ENCODE assay signal across 33 cellular contexts in the genomic region with DNA sequence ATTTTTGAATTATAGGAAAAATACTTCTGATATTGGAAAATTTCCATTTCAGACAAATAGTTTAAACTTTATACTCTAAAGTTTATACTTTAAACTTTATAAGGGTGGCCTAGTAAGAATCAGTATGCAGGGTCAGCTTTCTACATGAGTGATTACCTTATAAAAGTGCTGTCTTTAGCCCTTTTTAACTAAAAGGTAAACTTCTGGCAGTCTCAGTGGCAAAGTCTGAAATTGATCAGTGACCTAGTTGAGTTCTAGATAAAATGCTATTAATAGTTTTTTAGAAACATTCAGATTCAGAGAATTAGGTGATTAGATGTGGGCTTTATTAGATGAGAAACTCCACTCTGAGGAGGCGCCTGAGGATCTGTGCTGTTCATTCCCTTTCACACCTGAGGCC.
"Had no signal": no experiment of that assay in that cellular context is flagged by ENCODE, and none has a peak within 500 bp of the region (broad histone marks: within the 10 kb centered on the region; RNA-seq: fewer than 3 reads in every experiment).

No MANE protein-coding gene starts in this region.

- H3K27me3 ChIP-seq: body of pancreas, breast epithelium, SJSA1 had no signal

- H3K4me3 Mint-ChIP-seq: activated CD4-positive, alpha-beta memory T cell treated with anti-CD3 and anti-CD28 coated beads, Interleukin-2, amount 10 ng/mL, durations not matched to agents 7 days and 5 days; activated CD8-positive, alpha-beta memory T cell treated with anti-CD3 and anti-CD28 coated beads, Interleukin-2, amount 10 ng/mL, durations not matched to agents 7 days and 5 days; activated naive CD4-positive, alpha-beta T cell treated with anti-CD3 and anti-CD28 coated beads, Interleukin-2, amount 50 U/mL, for 24 hours; activated naive CD8-positive, alpha-beta T cell treated with anti-CD3 and anti-CD28 coated beads, Interleukin-2, amount 10 ng/mL, durations not matched to agents 7 days and 5 days; activated T-cell treated with anti-CD3 and anti-CD28 coated beads, Interleukin-2, amount 50 U/mL, for 72 hours; T-cell had no signal

- H3K36me3 ChIP-seq: breast epithelium had no signal

- H3K27me3 Mint-ChIP-seq: activated CD4-positive, alpha-beta memory T cell treated with anti-CD3 and anti-CD28 coated beads, Interleukin-2, amount 10 ng/mL, durations not matched to agents 7 days and 5 days; activated CD8-positive, alpha-beta memory T cell treated with anti-CD3 and anti-CD28 coated beads, Interleukin-2, amount 10 ng/mL, durations not matched to agents 7 days and 5 days; activated naive CD4-positive, alpha-beta T cell treated with anti-CD3 and anti-CD28 coated beads, Interleukin-2, amount 50 U/mL, for 24 hours; activated naive CD8-positive, alpha-beta T cell treated with anti-CD3 and anti-CD28 coated beads, Interleukin-2, amount 10 ng/mL, durations not matched to agents 7 days and 5 days; T-cell had no signal

- H3K4me3 ChIP-seq: body of pancreas, breast epithelium, SJSA1 had no signal

- H3K4me2 ChIP-seq: KMS-11, SK-N-SH had no signal

- H3K9ac ChIP-seq: KMS-11, SK-N-SH had no signal

- DNase-seq: activated CD4-positive, alpha-beta memory T cell treated with anti-CD3 and anti-CD28 coated beads, Interleukin-2, amount 10 ng/mL, durations not matched to agents 7 days and 5 days; activated CD4-positive, alpha-beta T cell treated with anti-CD3 and anti-CD28 coated beads for 1 hour; activated CD4-positive, alpha-beta T cell treated with anti-CD3 and anti-CD28 coated beads for 48 hours; activated CD4-positive, CD25-positive, alpha-beta regulatory T cell; activated CD8-positive, alpha-beta memory T cell treated with anti-CD3 and anti-CD28 coated beads for 24 hours; activated CD8-positive, alpha-beta memory T cell treated with anti-CD3 and anti-CD28 coated beads, Interleukin-2, amount 10 ng/mL, durations not matched to agents 7 days and 5 days; activated CD8-positive, alpha-beta memory T cell treated with anti-CD3 and anti-CD28 coated beads, Interleukin-2, amount 50 U/mL, for 48 hours; activated gamma-delta T cell; activated naive CD4-positive, alpha-beta T cell treated with Interleukin-2 at 50 U/mL for 16 hours; activated naive CD8-positive, alpha-beta T cell treated with anti-CD3 and anti-CD28 coated beads, Interleukin-2, amount 10 ng/mL, durations not matched to agents 7 days and 5 days; activated T-cell treated with anti-CD3 and anti-CD28 coated beads, Interleukin-2, amount 50 U/mL, for 72 hours; body of pancreas; MM.1S; MV-4-11; NCI-H1092; NCI-H1436 treated with DMSO at 0.1 percent for 48 hours; NCI-H1694 treated with DMSO at 0.1 percent for 48 hours; NCI-H2029; NCI-H345; NCI-H524 treated with DMSO at 0.1 percent for 48 hours; SHP77; SK-N-SH; T-cell; T-helper 2 cell; T-helper 9 cell had no signal

- H3K27ac ChIP-seq: body of pancreas, breast epithelium, KMS-11, SJSA1, VCaP had no signal

- H3K9me3 ChIP-seq: body of pancreas, breast epithelium, SJSA1, SK-N-SH had no signal

- H3K27ac Mint-ChIP-seq: activated CD4-positive, alpha-beta memory T cell treated with anti-CD3 and anti-CD28 coated beads, Interleukin-2, amount 10 ng/mL, durations not matched to agents 7 days and 5 days; activated CD8-positive, alpha-beta memory T cell treated with anti-CD3 and anti-CD28 coated beads, Interleukin-2, amount 10 ng/mL, durations not matched to agents 7 days and 5 days; activated naive CD8-positive, alpha-beta T cell treated with anti-CD3 and anti-CD28 coated beads, Interleukin-2, amount 10 ng/mL, durations not matched to agents 7 days and 5 days; activated T-helper 2 cell treated with anti-CD3 and anti-CD28 coated beads, Interferon-gamma antibody, Interleukin-2, Interleukin-4, amounts not matched to agents 10 μg/mL and 5 μg/mL and 100 μg/mL, durations not matched to agents 14 hours and 24 hours and 36 hours; T-cell had no signal

- H3K9me3 Mint-ChIP-seq: activated CD4-positive, alpha-beta memory T cell treated with anti-CD3 and anti-CD28 coated beads, Interleukin-2, amount 10 ng/mL, durations not matched to agents 7 days and 5 days; activated naive CD4-positive, alpha-beta T cell treated with anti-CD3 and anti-CD28 coated beads, Interleukin-2, amount 50 U/mL, for 24 hours; activated naive CD8-positive, alpha-beta T cell treated with anti-CD3 and anti-CD28 coated beads, Interleukin-2, amount 10 ng/mL, durations not matched to agents 7 days and 5 days; activated T-cell treated with anti-CD3 and anti-CD28 coated beads, Interleukin-2, amount 50 U/mL, for 72 hours; activated T-helper 2 cell treated with anti-CD3 and anti-CD28 coated beads, Interferon-gamma antibody, Interleukin-2, Interleukin-4, amounts not matched to agents 10 μg/mL and 5 μg/mL and 100 μg/mL, durations not matched to agents 14 hours and 24 hours and 36 hours; T-cell had no signal

- FAIRE-seq: astrocyte had no signal

- H3K4me1 ChIP-seq: breast epithelium, SJSA1 had no signal

- ATAC-seq: activated CD8-positive, alpha-beta memory T cell treated with anti-CD3 and anti-CD28 coated beads, Interleukin-2, amount 10 ng/mL, durations not matched to agents 7 days and 5 days; activated T-cell treated with anti-CD3 and anti-CD28 coated beads, Interleukin-2, amount 50 U/mL, for 72 hours; body of pancreas; Panc1; T-cell had no signal
